18 cellular contexts compared by ENCODE assay signal in the genomic region with DNA sequence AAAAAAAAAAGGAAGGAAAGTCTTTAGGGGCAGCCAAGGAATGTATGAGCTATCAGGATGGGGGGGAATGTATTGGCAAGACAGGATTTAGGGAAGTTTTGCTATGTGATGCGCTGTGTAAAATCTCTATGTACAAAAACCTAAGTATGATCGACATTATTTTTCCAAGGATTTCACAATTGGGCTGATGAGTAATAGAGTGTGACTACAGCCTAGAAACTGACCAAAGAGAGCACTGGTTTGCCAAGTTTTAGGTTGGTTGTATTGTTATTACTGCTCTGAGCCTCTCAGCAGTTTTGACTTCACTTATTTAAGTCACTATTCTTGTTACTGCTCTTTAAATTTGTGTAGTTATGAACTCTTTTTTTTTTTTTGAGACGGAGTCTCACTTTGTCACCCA.
DNase-seq lines count a peak whose midpoint lies in the region; ATAC-seq and TF ChIP-seq lines count a peak whose summit lies in the region.
"Had no signal": no experiment of that assay in that cellular context is flagged by ENCODE, and none has a peak within 500 bp of the region (broad histone marks: within the 10 kb centered on the region; RNA-seq: fewer than 3 reads in every experiment).

No MANE protein-coding gene starts in this region.

- H4K20me1 ChIP-seq in osteoblast (ENCODE audit: insufficient read depth, low read length): no peaks in the 10 kb centered on the region

- in situ Hi-C loops in ACHN (cut with HindIII; ENCODE audit: low pct_ligation_motif_present, low pct_unique_long_range_greater_than_20kb, low sequenced_read_pairs): no loop called here

- H3K27ac ChIP-seq in osteoblast (ENCODE audit: low read depth, low read length): no peak overlapping the region
- no peak overlapping the region for H3K27ac ChIP-seq in thyroid gland
- H3K27ac ChIP-seq: C4-2B, psoas muscle, tibial nerve had no signal

- DNase-seq in ELR (ENCODE audit: low read depth) (peak; percentile 39), RPMI7951 (ENCODE audit: low read depth) (peak; percentile 24), osteoblast (ENCODE audit: insufficient read length, low spot score, missing footprints) (peak; percentile 63), thyroid gland (no peak), ACHN (no peak), middle frontal gyrus (ENCODE audit: extremely low spot score, low spot score) (no peak), CD1c-positive myeloid dendritic cell (ENCODE audit: extremely low spot score) (no peak)
- DNase-seq: activated CD4-positive, alpha-beta T cell treated with anti-CD3 and anti-CD28 coated beads for 36 hours; KBM-7; kidney; NCI-H187; NCI-H526; psoas muscle; RPMI8226; T-helper 2 cell had no signal

- H3K27me3 ChIP-seq in osteoblast (ENCODE audit: insufficient read depth, low read length) (no peaks in the 10 kb centered on the region), thyroid gland (no peaks in the 10 kb centered on the region)
- H3K27me3 ChIP-seq: tibial nerve had no signal

- intact Hi-C loops in thyroid gland (cut with DNase I): no loop called here

- no peak overlapping the region for H3K4me3 ChIP-seq in osteoblast (ENCODE audit: insufficient read depth, low read length)
- no peak overlapping the region for H3K4me3 ChIP-seq in thyroid gland (replicated peaks in 1 of 3)
- H3K4me3 ChIP-seq: psoas muscle, tibial nerve had no signal

- no peak overlapping the region for H2AFZ ChIP-seq in osteoblast (ENCODE audit: low read length)

- H3K79me2 ChIP-seq in osteoblast (ENCODE audit: insufficient read depth, low read length): no peaks in the 10 kb centered on the region

- WGBS in thyroid gland, 2 donors: 87 to 89% methylated on average over 3 of the region's 3 CpGs

- no peaks in the 10 kb centered on the region for H3K4me1 ChIP-seq in osteoblast (ENCODE audit: insufficient read depth, low read length)
- no peaks in the 10 kb centered on the region for H3K4me1 ChIP-seq in thyroid gland
- H3K4me1 ChIP-seq: psoas muscle, tibial nerve had no signal

- TF ChIP-seq CTCF in osteoblast (IDR thresholded peaks at IDR 0.05; ENCODE audit: extremely low read depth, low read depth, low read length): no peak
- no peak for TF ChIP-seq CTCF in thyroid gland (IDR thresholded peaks at IDR 0.05)

- H3K4me2 ChIP-seq in osteoblast (ENCODE audit: insufficient read depth, low read length): no peak overlapping the region

- H3K9me3 ChIP-seq in osteoblast (ENCODE audit: low read depth, low read length) (no peaks in the 10 kb centered on the region), thyroid gland (no peaks in the 10 kb centered on the region)
- H3K9me3 ChIP-seq: psoas muscle, tibial nerve had no signal

- H3K36me3 ChIP-seq in osteoblast (ENCODE audit: insufficient read depth, low read length): no peaks in the 10 kb centered on the region
- no peaks in the 10 kb centered on the region for H3K36me3 ChIP-seq in thyroid gland
- H3K36me3 ChIP-seq: tibial nerve had no signal

- no peak for TF ChIP-seq POLR2A in thyroid gland (IDR thresholded peaks at IDR 0.05)

- peak; percentile 84 for ATAC-seq in esophagus mucosa
- ATAC-seq: activated CD4-positive, alpha-beta T cell treated with anti-CD3 and anti-CD28 coated beads for 36 hours; psoas muscle had no signal

Comparison
In these comparisons a context has a peak if more than half of its experiments do, and no peak if none do; other contexts are left out.
1. DNase-seq: peak in ELR (single experiment), RPMI7951 (single experiment) and osteoblast (single experiment); none in thyroid gland (0 of 2), ACHN (single experiment), middle frontal gyrus (single experiment) and CD1c-positive myeloid dendritic cell (single experiment).